In the genomic region with DNA sequence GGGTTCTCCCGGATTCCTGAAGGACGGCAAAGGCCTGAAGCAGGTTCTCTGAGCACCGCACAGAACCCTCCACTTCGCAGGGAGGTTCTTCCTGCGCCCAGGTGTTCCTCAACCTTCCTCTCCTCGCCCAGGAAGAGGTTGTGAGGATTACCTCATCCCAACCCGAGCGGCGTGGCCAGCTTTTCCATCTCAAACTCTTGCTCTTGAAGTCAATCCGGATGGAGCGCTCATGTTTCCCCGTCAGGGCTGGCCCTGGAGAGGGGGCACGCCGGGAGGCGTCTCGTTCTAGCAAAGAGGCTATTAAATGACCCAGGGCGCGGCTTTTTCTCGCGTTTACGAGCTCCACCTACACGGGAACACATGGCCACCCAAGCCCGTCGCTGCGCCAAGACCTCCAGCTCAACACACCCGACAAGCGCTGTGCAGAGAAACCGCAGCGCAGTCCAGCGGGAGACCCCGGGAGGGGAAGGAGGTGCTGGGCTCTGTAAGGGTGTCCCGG, we compare ENCODE assay signal across 1 cellular context.
TF ChIP-seq lines count a peak whose summit lies in the region.

No MANE protein-coding gene starts in this region.

TF ChIP-seq in WTC11, 78 proteins besides CTCF, POLR2A, EP300 and RAD21 (continued from another document):
- no peak for TF ChIP-seq AFF4 (CRISPR knock-in tag; IDR thresholded peaks at IDR 0.05; ENCODE audit: borderline replicate concordance)
- TF ChIP-seq ZNF317 (CRISPR knock-in tag; IDR thresholded peaks at IDR 0.05; ENCODE audit: borderline replicate concordance, low read depth): no peak
- TF ChIP-seq, protein P1, sequence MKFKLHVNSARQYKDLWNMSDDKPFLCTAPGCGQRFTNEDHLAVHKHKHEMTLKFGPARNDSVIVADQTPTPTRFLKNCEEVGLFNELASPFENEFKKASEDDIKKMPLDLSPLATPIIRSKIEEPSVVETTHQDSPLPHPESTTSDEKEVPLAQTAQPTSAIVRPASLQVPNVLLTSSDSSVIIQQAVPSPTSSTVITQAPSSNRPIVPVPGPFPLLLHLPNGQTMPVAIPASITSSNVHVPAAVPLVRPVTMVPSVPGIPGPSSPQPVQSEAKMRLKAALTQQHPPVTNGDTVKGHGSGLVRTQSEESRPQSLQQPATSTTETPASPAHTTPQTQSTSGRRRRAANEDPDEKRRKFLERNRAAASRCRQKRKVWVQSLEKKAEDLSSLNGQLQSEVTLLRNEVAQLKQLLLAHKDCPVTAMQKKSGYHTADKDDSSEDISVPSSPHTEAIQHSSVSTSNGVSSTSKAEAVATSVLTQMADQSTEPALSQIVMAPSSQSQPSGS (CRISPR knock-in tag; IDR thresholded peaks at IDR 0.05; ENCODE audit: borderline replicate concordance, low read depth): no peak
- TF ChIP-seq SMAD3 (CRISPR knock-in tag; IDR thresholded peaks at IDR 0.05; ENCODE audit: borderline replicate concordance): no peak
- TF ChIP-seq SP1 (CRISPR knock-in tag; conservative IDR thresholded peaks at IDR 0.05): peak; percentile 27; the same call in 1 of the 2 replicates
